Comparison of ENCODE assay signal across 8 cellular contexts in the genomic region with DNA sequence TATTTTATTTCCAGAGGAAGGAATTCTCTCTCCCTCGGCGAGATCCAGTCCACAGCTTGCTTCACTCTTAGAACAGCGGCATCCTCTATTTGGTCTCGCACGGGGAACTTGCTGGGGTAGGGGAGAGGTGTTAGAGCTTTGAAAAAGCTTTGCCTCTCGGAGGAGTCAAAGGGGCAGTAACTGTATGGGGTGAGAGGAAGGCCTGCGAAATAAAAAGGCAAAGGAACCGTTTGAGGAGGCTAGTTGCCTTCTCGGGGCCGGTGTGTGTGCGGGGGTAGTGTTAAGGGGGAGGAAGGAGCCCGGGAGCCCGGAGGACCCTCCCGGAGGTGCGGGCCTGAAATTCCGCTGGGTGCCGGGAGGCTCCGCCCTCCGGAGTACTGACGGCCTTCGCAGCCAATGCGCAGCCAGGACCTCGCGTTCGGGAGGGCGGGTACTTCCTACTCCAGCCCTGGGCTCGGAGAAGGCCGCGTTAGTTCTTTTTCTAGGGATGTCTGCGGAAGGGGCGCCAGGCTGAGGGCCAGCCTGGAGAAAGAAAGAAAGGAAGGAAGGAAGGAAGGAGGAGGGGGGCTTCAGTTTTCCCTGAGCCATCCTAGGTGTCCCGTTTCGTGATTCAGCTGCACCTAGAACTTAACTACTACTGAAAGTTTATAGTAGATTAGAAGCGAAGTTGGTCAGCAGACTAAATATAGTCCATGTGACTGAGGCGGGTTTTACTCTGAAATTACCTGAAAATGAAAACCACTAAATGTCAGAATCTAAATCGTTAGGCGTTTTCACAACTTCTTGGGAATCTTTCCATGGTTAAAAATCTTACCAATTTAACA. TPM values are rescaled to one million over a fixed set of nuclear protein-coding genes. Genes with fewer than 3 reads are reported as not detected.
A peak's percentile ranks its signal among the peaks of the same experiment; 100 is the strongest.
DNase-seq lines count a peak whose midpoint lies in the region; ATAC-seq and TF ChIP-seq lines count a peak whose summit lies in the region.

No MANE protein-coding gene starts in this region.

- TF ChIP-seq POLR2A in erythroblast (IDR thresholded peaks at IDR 0.05; ENCODE audit: low read length), result peak; percentile 92

- H3K9me3 ChIP-seq in mucosa of stomach (ENCODE audit: control insufficient read depth, low read length), result no peaks in the 10 kb centered on the region

- H3K4me3 ChIP-seq in Jurkat, Clone E6-1 (ENCODE audit: low read length), result peak overlapping the region; percentile 76
- H3K4me3 ChIP-seq in mucosa of stomach (ENCODE audit: low read length), result peak overlapping the region; percentile 58

- H3K36me3 ChIP-seq in mucosa of stomach (ENCODE audit: control insufficient read depth, insufficient read depth, low read length), result no peaks in the 10 kb centered on the region

- H3K4me1 ChIP-seq in mucosa of stomach (ENCODE audit: control insufficient read depth, insufficient read depth, low read length), result peaks cover 33% of the 10 kb centered on the region

- H3K27me3 ChIP-seq in mucosa of stomach (ENCODE audit: control insufficient read depth, insufficient read depth, low read length), result no peaks in the 10 kb centered on the region

- DNase-seq in DMS53 (lab: John Stamatoyannopoulos, UW), result peak; percentile 95
- DNase-seq in Jurkat, Clone E6-1 (ENCODE audit: low read depth, low spot score), result peak; percentile 91
- DNase-seq in OCI-M2 (lab: John Stamatoyannopoulos, UW; ENCODE audit: unreplicated experiment), result peak; percentile 44
- DNase-seq in activated T-cell treated with anti-CD3 and anti-CD28 coated beads for 48 hours (ENCODE audit: low read depth), result peak; percentile 84
- DNase-seq in erythroblast (lab: John Stamatoyannopoulos, UW), result peak; percentile 90 to 91
- DNase-seq in stimulated activated CD8-positive, alpha-beta memory T cell treated with anti-CD3 and anti-CD28 coated beads, Interleukin-4, amount 100 ng/mL, for 48 hours, result peak; percentile 91

- peak; percentile 71 for ATAC-seq in GM21723 (IDR thresholded peaks at IDR 0.05; ENCODE audit: unreplicated experiment)

- peak overlapping the region; percentile 92 for H3K9ac ChIP-seq in mucosa of stomach (ENCODE audit: low read length)

RNA-seq across cellular contexts. Expression of a gene that starts 2.2 kb away (rescaled TPM):
- polyA plus RNA-seq in Jurkat, Clone E6-1 (2012; ENCODE audit: insufficient read depth, insufficient read length), result 120 TPM

Comparison
In these comparisons a context has a peak if more than half of its experiments do, and no peak if none do; other contexts are left out.
1. Peak in every context shown above with its lines: DNase-seq, ATAC-seq and H3K4me3 ChIP-seq.
2. DNase-seq: peak in every context shown above with its lines; median percentile 95 in DMS53; 91 in Jurkat, Clone E6-1; 91 in stimulated activated CD8-positive, alpha-beta memory T cell treated with anti-CD3 and anti-CD28 coated beads, Interleukin-4, amount 100 ng/mL, for 48 hours; 90 in erythroblast; 84 in activated T-cell treated with anti-CD3 and anti-CD28 coated beads for 48 hours; 44 in OCI-M2.